ENCODE assay signal across 8 cellular contexts in the genomic region with DNA sequence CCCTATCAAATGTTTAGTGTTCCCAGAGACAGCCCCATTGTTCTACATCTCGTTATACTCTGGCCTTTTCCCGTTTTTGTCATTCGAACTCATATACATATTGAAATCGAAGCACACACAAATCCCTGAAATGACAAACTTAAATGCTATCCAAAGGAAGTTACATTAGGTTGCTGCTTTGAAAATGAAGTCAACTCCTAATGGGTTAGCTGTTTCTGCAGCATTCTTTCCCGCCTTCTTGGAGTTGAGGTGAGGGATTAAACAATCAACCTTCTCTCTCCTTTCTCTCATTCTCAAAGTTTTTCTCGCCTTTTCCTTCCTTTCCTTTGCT. TPM values are rescaled to one million over a fixed set of nuclear protein-coding genes. Genes with fewer than 3 reads are reported as not detected.
DNase-seq lines count a peak whose midpoint lies in the region; ATAC-seq, FAIRE-seq and TF ChIP-seq lines count a peak whose summit lies in the region.

No MANE protein-coding gene starts in this region.

- H3K79me1 ChIP-seq in H1 (ENCODE audit: low read depth, low read length): no peaks in the 10 kb centered on the region

- peak overlapping the region; percentile 92 for H3K56ac ChIP-seq in H1 (replicated peaks; ENCODE audit: insufficient read length, low read depth, low read length)

- no peaks in the 10 kb centered on the region for H3K27me3 ChIP-seq in NT2/D1 (ENCODE audit: insufficient read depth, insufficient read length)
- no peaks in the 10 kb centered on the region for H3K27me3 ChIP-seq in H1 (replicated peaks in 1 of 4; ENCODE audit: control insufficient read depth in 3 of 4, extremely low read depth in 1 of 4, insufficient read depth in 3 of 4, low read length in 3 of 4)
- H3K27me3 ChIP-seq in pancreas: no peaks in the 10 kb centered on the region

- H4K5ac ChIP-seq in H1 (ENCODE audit: insufficient read length, low read depth, low read length): peak overlapping the region; percentile 100

- peaks cover 8 to 14% of the 10 kb centered on the region in 2 experiments for H4K20me1 ChIP-seq in H1 (replicated peaks in 1 of 2; ENCODE audit: control insufficient read depth in 1 of 2, insufficient read depth in 2 of 2, low read length in 2 of 2)

- no peak for DNase-seq in NT2/D1 (ENCODE audit: low read depth, low spot score)
- DNase-seq in H1 (ENCODE audit: low read depth in 1 of 2, low spot score in 2 of 2): no peak
- DNase-seq in pancreas: no peak
- no peak for DNase-seq in iPS-NIHi7 (ENCODE audit: extremely low spot score)
- no peak for DNase-seq in activated CD8-positive, alpha-beta memory T cell treated with anti-CD3 and anti-CD28 coated beads for 24 hours
- no peak for DNase-seq in DMS79 (lab: John Stamatoyannopoulos, UW)

- H3K79me2 ChIP-seq in H1 (ENCODE audit: control insufficient read depth in 1 of 2, insufficient read depth in 2 of 2, low read length in 2 of 2): peaks cover 31 to 43% of the 10 kb centered on the region in 2 experiments

- FAIRE-seq in H1 (lab: Jason Lieb, UNC) (no peak), pancreas (lab: Jason Lieb, UNC) (no peak)

- peak overlapping the region; percentile 28 for H3K4ac ChIP-seq in H1 (replicated peaks; ENCODE audit: insufficient read length, low read depth, low read length)

- H3K9me3 ChIP-seq in ES-I3 (ENCODE audit: control insufficient read depth, insufficient read depth, low read length) (no peaks in the 10 kb centered on the region), NT2/D1 (ENCODE audit: insufficient read depth, low read length) (no peaks in the 10 kb centered on the region), H1 (ENCODE audit: insufficient read depth in 2 of 2, low read depth in 1 of 2, low read length in 1 of 2) (no peaks in the 10 kb centered on the region), pancreas (no peaks in the 10 kb centered on the region)

- H2BK20ac ChIP-seq in H1 (ENCODE audit: low read length): no peak overlapping the region; the same call in 1 of the 2 replicates

- no peak overlapping the region for H3K14ac ChIP-seq in H1 (ENCODE audit: insufficient read length)

- peak in 3 of 4 donors; percentile 3 to 7 (median 4) for ATAC-seq in pancreas
- ATAC-seq in HG03521 (IDR thresholded peaks at IDR 0.05; ENCODE audit: unreplicated experiment): no peak

- POLR2A ChIA-PET in H1 (lab: Charles Lee; ENCODE audit: partially characterized antibody): interaction anchor here (1.1 to 18.7 kb wide), 13 partner anchors 9 to 216 kb away, joined by 3 to 438 read pairs (median 7); a partner anchor contains a TSS

- H3K4me1 ChIP-seq in ES-I3 (ENCODE audit: insufficient read depth, low read length) (peaks cover 30% of the 10 kb centered on the region), NT2/D1 (ENCODE audit: insufficient read depth, insufficient read length) (peaks cover 8% of the 10 kb centered on the region), H1 (replicated peaks in 1 of 4; ENCODE audit: control insufficient read depth in 3 of 4, insufficient read depth in 4 of 4, low read length in 3 of 4) (peaks cover 0 to 37% (median 13%) of the 10 kb centered on the region in 4 experiments; a peak in 5 of 7 replicates), pancreas (peaks cover 0 to 15% (median 11%) of the 10 kb centered on the region in 3 donors)

- H3K4me3 ChIP-seq in NT2/D1 (ENCODE audit: insufficient read length, low read depth) (peak overlapping the region; percentile 57), H1 (ENCODE audit: extremely low read depth in 1 of 4, insufficient read depth in 2 of 4, low read depth in 3 of 4, low read length in 4 of 4) (peak overlapping the region; percentile 40 to 99 (median 74)), pancreas (peak overlapping the region; percentile 47 to 69 (median 58))

- H4K91ac ChIP-seq in H1 (replicated peaks; ENCODE audit: insufficient read length, low read length): peak overlapping the region; percentile 38

- TF ChIP-seq CTCF in H1 (IDR thresholded peaks at IDR 0.05; ENCODE audit: control extremely low read depth in 1 of 3, insufficient read depth in 1 of 3, low read depth in 1 of 3, low read length in 3 of 3) (no peak), pancreas (IDR thresholded peaks at IDR 0.05) (no peak)

- TF ChIP-seq POLR2A in H1 (IDR thresholded peaks at IDR 0.05; ENCODE audit: control extremely low read depth in 1 of 2, low read depth in 2 of 2, low read length in 2 of 2): peak in 1 of 2 experiments; percentile 85; a peak in 2 of 3 replicates

- whole genome bisulfite sequencing in H1 (ENCODE audit: extremely low coverage in 1 of 2, insufficient coverage in 1 of 2, insufficient read length in 1 of 2, insufficient replicate concordance in 2 of 2, low coverage in 1 of 2, low lambda C conversion rate in 2 of 2, missing lambda C conversion rate in 1 of 2), 2 experiments: 1% methylated on average over 6 of the region's 6 CpGs; no CpG with 5 or more reads in 1 of the 2 experiments
- WGBS in pancreas, 2 donors: 16 to 18% methylated on average over 6 of the region's 6 CpGs

- 0 out of 2 replicates have a peak overlapping the region, but pooled peaks have one; percentile 18 for H2AK5ac ChIP-seq in H1 (ENCODE audit: low read depth, low read length)

- peak overlapping the region; percentile 78 to 92 for H3K4me2 ChIP-seq in H1 (ENCODE audit: insufficient read depth in 1 of 2, low read depth in 2 of 2, low read length in 2 of 2)

- no peak overlapping the region for H3K23ac ChIP-seq in H1 (ENCODE audit: insufficient read length)

- intact Hi-C loops in pancreas (cut with DNase I): no loop called here

- H3K36me3 ChIP-seq in ES-I3 (ENCODE audit: insufficient read depth, low read length) (peaks cover 10% of the 10 kb centered on the region; the same call in 1 of the 2 replicates), NT2/D1 (ENCODE audit: insufficient read depth, insufficient read length, low read length) (peaks cover 12% of the 10 kb centered on the region), H1 (ENCODE audit: control insufficient read depth in 2 of 4, insufficient read depth in 4 of 4, low read length in 3 of 4) (peaks cover 3 to 29% (median 9%) of the 10 kb centered on the region in 4 experiments; a peak in 6 of 8 replicates), pancreas (no peaks in the 10 kb centered on the region)

- H3K9ac ChIP-seq in ES-I3 (ENCODE audit: low read depth, low read length): peak overlapping the region; percentile 83
- peak overlapping the region; percentile 88 for H3K9ac ChIP-seq in NT2/D1 (ENCODE audit: insufficient read length, low read depth)
- peak overlapping the region in 3 of 4 experiments; percentile 42 to 79 (median 65); a peak in 6 of 7 replicates for H3K9ac ChIP-seq in H1 (replicated peaks in 1 of 4; ENCODE audit: extremely low read depth in 1 of 4, low read depth in 3 of 4, low read length in 3 of 4)

- H3K18ac ChIP-seq in H1 (ENCODE audit: extremely low read depth, low read length): peak overlapping the region; percentile 99

- CTCF ChIA-PET in H1 (lab: Charles Lee; ENCODE audit: partially characterized antibody): interaction anchor here (0.9 to 2.0 kb wide), 2 partner anchors 24 to 216 kb away, joined by 3 to 8 read pairs; a partner anchor contains a TSS

- peak overlapping the region; percentile 98 for H2BK5ac ChIP-seq in H1 (ENCODE audit: low read depth, low read length)

- H2BK120ac ChIP-seq in H1 (replicated peaks; ENCODE audit: low read depth, low read length): peak overlapping the region; percentile 12

- no peak overlapping the region for H2AFZ ChIP-seq in H1 (ENCODE audit: low read length)

- H2BK12ac ChIP-seq in H1 (ENCODE audit: low read depth, low read length): no peak overlapping the region

- H3K27ac ChIP-seq in H1 (ENCODE audit: low read depth, low read length) (peak overlapping the region; percentile 89), pancreas (peak overlapping the region; percentile 58 to 74 (median 72))

- H2BK15ac ChIP-seq in H1 (ENCODE audit: low read length): no peak overlapping the region

- peaks cover 9% of the 10 kb centered on the region for H3K23me2 ChIP-seq in H1 (ENCODE audit: low read depth, low read length)

- TF ChIP-seq EP300 in H1 (IDR thresholded peaks at IDR 0.05; ENCODE audit: borderline replicate concordance in 1 of 2, low read depth in 2 of 2, low read length in 2 of 2): no peak

- no peak overlapping the region for H4K8ac ChIP-seq in H1 (ENCODE audit: extremely low read depth, insufficient read depth, low read length)

- TF ChIP-seq RAD21 in H1 (IDR thresholded peaks at IDR 0.05 in 1 of 2, conservative IDR thresholded peaks at IDR 0.05 in 1 of 2; ENCODE audit: low read depth in 2 of 2, low read length in 2 of 2): no peak

RNA-seq across cellular contexts. Expression of a gene that starts 0.6 kb away (rescaled TPM):
- 895 and 934 TPM in 2 replicates for total RNA-seq in H1 (2021; fragmentation: NEBNext Ultra II Directional; extraction: Animal tissue kit (Norgen Biotek cat#: 25700))
- polyA plus RNA-seq in H1 (2011; rRNA removed): 1,655 and 1,966 TPM in 2 replicates
- 1,167 TPM for polyA plus RNA-seq in H1 (2011; cell fraction: cytosol; rRNA removed)
- 4,031 TPM for polyA plus RNA-seq in H1 (2011; cell fraction: nucleus; rRNA removed)
- polyA plus RNA-seq in H1 (2012, experiment 1 of 2): 523 to 757 TPM (median 649 TPM) in 4 replicates
- 232 TPM for polyA plus RNA-seq in H1 (2012, experiment 2 of 2)
- 1,106 TPM for polyA plus RNA-seq in H1 (2013, experiment 1 of 2)
- 1,034 TPM for polyA plus RNA-seq in H1 (2013, experiment 2 of 2)
- polyA minus RNA-seq in H1 (2011; rRNA and poly(A)+ RNA removed): 658 and 938 TPM in 2 replicates
- polyA minus RNA-seq in H1 (2011; cell fraction: cytosol; rRNA and poly(A)+ RNA removed): 651 TPM
- polyA minus RNA-seq in H1 (2011; cell fraction: nucleus; rRNA and poly(A)+ RNA removed): 450 TPM
- 10 to 100 TPM; 15.8 to 33.1 (median 17.8) TPM for total RNA-seq in pancreas
- 10 to 100 TPM; 31.2 to 45.1 TPM for polyA plus RNA-seq in pancreas

RNA-seq across cellular contexts. Expression of a gene that starts 35.8 kb away (rescaled TPM):
- total RNA-seq in H1 (2021; fragmentation: NEBNext Ultra II Directional; extraction: Animal tissue kit (Norgen Biotek cat#: 25700)): 106 and 115 TPM in 2 replicates
- polyA plus RNA-seq in H1 (2011; rRNA removed) (122 and 123 TPM in 2 replicates), pancreas (10 to 100 TPM; 29.5 to 50.0 TPM)
- polyA plus RNA-seq in H1 (2011; cell fraction: cytosol; rRNA removed): 89.1 TPM
- polyA plus RNA-seq in H1 (2011; cell fraction: nucleus; rRNA removed): 78.4 TPM
- polyA plus RNA-seq in H1 (2012, experiment 1 of 2): 141 to 194 TPM (median 160 TPM) in 4 replicates
- polyA plus RNA-seq in H1 (2012, experiment 2 of 2): 69.2 TPM
- 128 TPM for polyA plus RNA-seq in H1 (2013, experiment 1 of 2)
- polyA plus RNA-seq in H1 (2013, experiment 2 of 2): 150 TPM
- polyA minus RNA-seq in H1 (2011; rRNA and poly(A)+ RNA removed): 223 and 232 TPM in 2 replicates
- polyA minus RNA-seq in H1 (2011; cell fraction: cytosol; rRNA and poly(A)+ RNA removed): 85.8 TPM
- 65.6 TPM for polyA minus RNA-seq in H1 (2011; cell fraction: nucleus; rRNA and poly(A)+ RNA removed)
- 10 to 100 TPM; 38.2 to 99.7 (median 64.0) TPM for total RNA-seq in pancreas

Comparison
In these comparisons a context has a peak if more than half of its experiments do, and no peak if none do; other contexts are left out.
1. RNA of a gene that starts 0.6 kb away (total RNA-seq): 895 to 934 TPM in H1; 15.8 to 33.1 TPM in pancreas; every median in the first group is over 10 times any median in the second.
2. Peak in every context shown above with its lines, with median percentiles within 50 percentile points of each other: H3K9ac ChIP-seq and H3K4me3 ChIP-seq.